Comparison of ENCODE assay signal across 18 cellular contexts in genomic region chr11:117126223-117126965, GRCh38. TPM values are rescaled to one million over a fixed set of nuclear protein-coding genes. Genes with fewer than 3 reads are reported as not detected.
DNase-seq lines count a peak whose midpoint lies in the region; ATAC-seq and TF ChIP-seq lines count a peak whose summit lies in the region.
"Had no signal": no experiment of that assay in that cellular context is flagged by ENCODE, and none has a peak within 500 bp of the region (broad histone marks: within the 10 kb centered on the region; RNA-seq: fewer than 3 reads in every experiment).

No MANE protein-coding gene starts in this region.

- H3K4me3 ChIP-seq in HCT116 (replicated peaks in 1 of 2; ENCODE audit: low read depth in 1 of 2, low read length in 2 of 2) (no peak overlapping the region), testis (no peak overlapping the region)

- H3K27me3 ChIP-seq in HCT116 (ENCODE audit: insufficient read depth, low read length) (no peaks in the 10 kb centered on the region), layer of hippocampus (ENCODE audit: control insufficient read depth, insufficient read depth, low read length) (no peaks in the 10 kb centered on the region), testis (no peaks in the 10 kb centered on the region)

- H3K9me3 Mint-ChIP-seq in T-cell: no peaks in the 10 kb centered on the region
- H3K9me3 Mint-ChIP-seq: H9 had no signal

- BruUV-seq in HCT116 (replicated peaks; lab: Mats Ljungman, UMichigan): no TSS peak

- H3K9me2 ChIP-seq in HCT116 (ENCODE audit: insufficient read depth): no peaks in the 10 kb centered on the region

- H3K4me1 ChIP-seq in HCT116 (ENCODE audit: control insufficient read depth in 1 of 2, insufficient read depth in 2 of 2, low read length in 2 of 2) (peaks cover 0 to 11% of the 10 kb centered on the region in 2 experiments; a peak in 2 of 4 replicates), testis (no peaks in the 10 kb centered on the region)

- H2AFZ ChIP-seq in HCT116 (ENCODE audit: low read depth, low read length, poor library complexity, severe bottlenecking): no peak overlapping the region

- no peak overlapping the region for H3K9ac ChIP-seq in HCT116 (ENCODE audit: low read length)

- H3K9me3 ChIP-seq in HCT116 (ENCODE audit: control insufficient read depth in 1 of 2, insufficient read depth in 1 of 2, low read depth in 1 of 2, low read length in 2 of 2) (no peaks in the 10 kb centered on the region), testis (no peaks in the 10 kb centered on the region)

- POLR2A ChIA-PET in HCT116 (lab: Charles Lee): no interaction called here
- POLR2A ChIA-PET in T-cell (lab: Charles Lee): interaction anchor here in 1 of 2 donors (0.6 kb wide), 1 partner anchor 22 kb away, joined by 9 read pairs; no protein-coding TSS in a partner anchor

- TF ChIP-seq POLR2A in HCT116 (IDR thresholded peaks at IDR 0.05; ENCODE audit: borderline replicate concordance, extremely low read depth, insufficient read depth, insufficient read length): no peak
- no peak for TF ChIP-seq POLR2A in testis (IDR thresholded peaks at IDR 0.05)

- ATAC-seq in HCT116 (0 out of 2 replicates have a peak, but pooled peaks have one; percentile 32), T-cell (replicated peaks in 1 of 4) (no peak)

- H3K27ac ChIP-seq in HCT116 (ENCODE audit: low read depth, low read length) (no peak overlapping the region), caudate nucleus (ENCODE audit: low read depth, low read length) (peak overlapping the region; percentile 98), layer of hippocampus (ENCODE audit: low read depth, low read length) (peak overlapping the region; percentile 94), testis (no peak overlapping the region)
- H3K27ac ChIP-seq: HL-60, RWPE1 had no signal

- H3K4me1 Mint-ChIP-seq in T-cell: no peaks in the 10 kb centered on the region
- H3K4me1 Mint-ChIP-seq: CD14-positive monocyte, H9 had no signal

- no peaks in the 10 kb centered on the region for H3K79me2 ChIP-seq in HCT116 (ENCODE audit: insufficient read depth, low read length)

- H3K36me3 ChIP-seq in HCT116 (ENCODE audit: control insufficient read depth in 1 of 2, insufficient read depth in 2 of 2, low read length in 2 of 2): no peaks in the 10 kb centered on the region
- no peaks in the 10 kb centered on the region for H3K36me3 ChIP-seq in testis (ENCODE audit: low read depth, missing control alignments)

- no peaks in the 10 kb centered on the region for H3K36me3 Mint-ChIP-seq in T-cell
- H3K36me3 Mint-ChIP-seq: CD14-positive monocyte had no signal

- WGBS in testis, 2 donors: 80 to 89% methylated on average over 6 to 7 of the region's 7 CpGs

- RAD21 ChIA-PET in HCT116 (lab: Charles Lee; ENCODE audit: low non-redundant PET in 1 of 2, low total read pairs in 2 of 2, uncharacterized antibody in 2 of 2, unreplicated experiment in 2 of 2): no interaction called here

- TF ChIP-seq CTCF in HCT116 (IDR thresholded peaks at IDR 0.05 in 2 of 3, conservative IDR thresholded peaks at IDR 0.05 in 1 of 3; ENCODE audit: borderline replicate concordance in 1 of 3, insufficient read depth in 1 of 3, low read depth in 2 of 3, low read length in 2 of 3) (no peak), testis (IDR thresholded peaks at IDR 0.05) (no peak)

- intact Hi-C loops in HCT116 (cut with micrococcal nuclease): no loop called here
- intact Hi-C loops in testis (cut with DNase I; ENCODE audit: low total_unique reads): no loop called here

- H3K27ac Mint-ChIP-seq in T-cell: no peak overlapping the region
- H3K27ac Mint-ChIP-seq: CD14-positive monocyte, H9 had no signal

- no peak overlapping the region for H3K4me3 Mint-ChIP-seq in T-cell
- H3K4me3 Mint-ChIP-seq: CD14-positive monocyte, H9 had no signal

- H3K4me2 ChIP-seq in HCT116 (ENCODE audit: low read length): no peak overlapping the region

- TF ChIP-seq RAD21 in HCT116 (IDR thresholded peaks at IDR 0.05; ENCODE audit: low read depth): no peak

- H3K27me3 Mint-ChIP-seq in T-cell: peaks cover 0 to 2% of the 10 kb centered on the region in 2 donors

- no peaks in the 10 kb centered on the region for H4K20me1 ChIP-seq in HCT116 (ENCODE audit: insufficient read depth)

- CTCF ChIA-PET in HCT116 (lab: Charles Lee): no interaction called here
- CTCF ChIA-PET in T-cell (lab: Charles Lee): interaction anchor here (0.6 kb wide), 2 partner anchors 20 to 46 kb away, joined by 3 to 4 read pairs; no protein-coding TSS in a partner anchor

- DNase-seq in HCT116 (ENCODE audit: low read depth, low spot score) (no peak), caudate nucleus (lab: John Stamatoyannopoulos, UW) (peak in 50 of 61 donors; percentile 5 to 92 (median 62)), putamen (ENCODE audit: low spot score) (peak; percentile 89), iPS-NIHi11 (ENCODE audit: low spot score) (no peak), testis (no peak), T-cell (no peak)
- no peak for DNase-seq in stimulated activated CD4-positive, alpha-beta T cell treated with anti-CD3 and anti-CD28 coated beads, Interleukin-4, amount 100 ng/mL, for 24 hours
- DNase-seq: COR-L47, DMS153, EL, H9, NCI-H1417 treated with DMSO at 0.1 percent for 48 hours, NCI-H1930, NCI-H748 treated with DMSO at 0.1 percent for 48 hours had no signal

TF ChIP-seq in HCT116, 20 proteins besides CTCF, POLR2A, EP300 and RAD21:
- TF ChIP-seq EGR1 (IDR thresholded peaks at IDR 0.05; ENCODE audit: low read depth) (no peak), JUND (IDR thresholded peaks at IDR 0.05) (no peak), EZH2phosphoT487 (IDR thresholded peaks at IDR 0.05; ENCODE audit: borderline replicate concordance) (no peak), SRF (IDR thresholded peaks at IDR 0.05; ENCODE audit: low read depth) (no peak), TCF7L2 (IDR thresholded peaks at IDR 0.05; ENCODE audit: borderline replicate concordance, extremely low read depth, insufficient read depth, insufficient read length) (no peak), ZFX (IDR thresholded peaks at IDR 0.05) (no peak), CEBPB (IDR thresholded peaks at IDR 0.05; ENCODE audit: low read depth) (no peak), CBX3 (IDR thresholded peaks at IDR 0.05; ENCODE audit: low read depth) (no peak), ATF3 (IDR thresholded peaks at IDR 0.05) (no peak), ELF1 (IDR thresholded peaks at IDR 0.05; ENCODE audit: borderline replicate concordance, low read depth) (no peak), EZH2 (IDR thresholded peaks at IDR 0.05) (no peak), FOSL1 (IDR thresholded peaks at IDR 0.05; ENCODE audit: low read depth) (no peak), ZNF274 (IDR thresholded peaks at IDR 0.05; ENCODE audit: low read depth, low read length) (no peak), REST (IDR thresholded peaks at IDR 0.05; ENCODE audit: low read depth) (no peak), SP1 (IDR thresholded peaks at IDR 0.05; ENCODE audit: low read depth) (no peak), YY1 (IDR thresholded peaks at IDR 0.05; ENCODE audit: extremely low read depth, insufficient replicate concordance, low read depth, low read length) (no peak), POLR2AphosphoS5 (IDR thresholded peaks at IDR 0.05; ENCODE audit: low read depth, low read length) (no peak), MAX (IDR thresholded peaks at IDR 0.05) (no peak), SIN3A (IDR thresholded peaks at IDR 0.05; ENCODE audit: low read depth) (no peak)

RNA-seq across cellular contexts. Expression of gene PAFAH1B2, which starts 17.7 kb away (rescaled TPM):
- total RNA-seq in HCT116 (2021; ENCODE audit: unreplicated experiment) (154 TPM), testis (100 to 1,000 TPM; 150 to 156 TPM), T-cell (10 to 100 TPM; 44.1 to 55.9 (median 55.6) TPM)
- 40.3 and 47.9 TPM in 2 replicates for polyA plus RNA-seq in HCT116 (2012)
- polyA plus RNA-seq in testis (ENCODE audit: insufficient read depth, low read depth, low replicate concordance): 66.5 TPM

RNA-seq across cellular contexts. Expression of gene SIK3, which starts 28.2 kb away (rescaled TPM):
- total RNA-seq in HCT116 (2021; ENCODE audit: unreplicated experiment) (21.0 TPM), testis (100 to 1,000 TPM; 123 to 125 TPM), T-cell (10 to 100 TPM; 56.3 to 78.0 (median 63.8) TPM)
- 14.4 and 14.7 TPM in 2 replicates for polyA plus RNA-seq in HCT116 (2012)
- polyA plus RNA-seq in testis (ENCODE audit: insufficient read depth, low read depth, low replicate concordance): 112 TPM

RNA-seq across cellular contexts. Expression of gene SIDT2, which starts 52.1 kb away (rescaled TPM):
- total RNA-seq in HCT116 (2021; ENCODE audit: unreplicated experiment): 37.0 TPM
- polyA plus RNA-seq in HCT116 (2012): 22.3 and 26.2 TPM in 2 replicates
- 100 to 1,000 TPM in 1 of 2 donors, 10 to 100 TPM in 1; 93.8 to 129 TPM for total RNA-seq in testis
- polyA plus RNA-seq in testis (ENCODE audit: insufficient read depth, low read depth, low replicate concordance): 69.5 TPM
- total RNA-seq in T-cell: 100 to 1,000 TPM in 2 of 5 donors, 10 to 100 TPM in 3; 46.3 to 110 (median 59.5) TPM

Comparison
In these comparisons a context has a peak if more than half of its experiments do, and no peak if none do; other contexts are left out.
1. DNase-seq: peak in caudate nucleus (50 of 61) and putamen (single experiment); none in HCT116 (single experiment), iPS-NIHi11 (single experiment), testis (single experiment), stimulated activated CD4-positive, alpha-beta T cell treated with anti-CD3 and anti-CD28 coated beads, Interleukin-4, amount 100 ng/mL, for 24 hours (single experiment) and T-cell (0 of 34).
2. H3K27ac ChIP-seq: peak in caudate nucleus (single experiment) and layer of hippocampus (single experiment); none in HCT116 (single experiment) and testis (0 of 2).